In genomic region chr4:23981328-23981727, GRCh38 we compare ENCODE assay signal across 20 cellular contexts.
"Had no signal": no experiment of that assay in that cellular context is flagged by ENCODE, and none has a peak within 500 bp of the region (broad histone marks: within the 10 kb centered on the region; RNA-seq: fewer than 3 reads in every experiment).

No MANE protein-coding gene starts in this region.

- H3K27me3 ChIP-seq: brain microvascular endothelial cell, spleen had no signal

- ATAC-seq: activated CD8-positive, alpha-beta T cell treated with anti-CD3 and anti-CD28 coated beads, Interleukin-2, amount 10 ng/mL, durations not matched to agents 7 days and 5 days; activated naive CD4-positive, alpha-beta T cell treated with anti-CD3 and anti-CD28 coated beads, Interleukin-2, amount 50 U/mL, for 72 hours; activated T-cell treated with anti-CD3 and anti-CD28 coated beads, Interleukin-2, amount 50 U/mL, for 72 hours; left cardiac atrium; lower lobe of right lung; sciatic nerve; stimulated activated naive CD8-positive, alpha-beta T cell treated with anti-CD3 and anti-CD28 coated beads, Interleukin-15, amount 100 ng/mL, for 72 hours; T-helper 17 cell; WTC11 had no signal

- H3K27me3 Mint-ChIP-seq: stimulated activated naive CD8-positive, alpha-beta T cell treated with anti-CD3 and anti-CD28 coated beads, Interleukin-15, amount 100 ng/mL, for 72 hours; T-helper 17 cell had no signal

- H3K9me3 ChIP-seq: lower lobe of right lung, spleen had no signal

- H3K36me3 ChIP-seq: brain microvascular endothelial cell, lower lobe of right lung, spleen had no signal

- H3K9me3 Mint-ChIP-seq: activated naive CD4-positive, alpha-beta T cell treated with anti-CD3 and anti-CD28 coated beads, Interleukin-2, amount 50 U/mL, for 72 hours; type B pancreatic cell; WTC11 had no signal

- H3K27ac Mint-ChIP-seq: activated CD8-positive, alpha-beta T cell treated with anti-CD3 and anti-CD28 coated beads, Interleukin-2, amount 10 ng/mL, durations not matched to agents 7 days and 5 days; activated naive CD4-positive, alpha-beta T cell treated with anti-CD3 and anti-CD28 coated beads, Interleukin-2, amount 50 U/mL, for 72 hours; activated T-cell treated with anti-CD3 and anti-CD28 coated beads, Interleukin-2, amount 50 U/mL, for 72 hours; stimulated activated naive CD8-positive, alpha-beta T cell treated with anti-CD3 and anti-CD28 coated beads, Interleukin-15, amount 100 ng/mL, for 72 hours; T-helper 17 cell; type B pancreatic cell; WTC11 had no signal

- H3K4me1 Mint-ChIP-seq: stimulated activated naive CD8-positive, alpha-beta T cell treated with anti-CD3 and anti-CD28 coated beads, Interleukin-15, amount 100 ng/mL, for 72 hours; T-helper 17 cell had no signal

- H3K27ac ChIP-seq: brain microvascular endothelial cell, lower lobe of right lung, spleen had no signal

- FAIRE-seq: frontal cortex had no signal

- H3K4me3 ChIP-seq: lower lobe of right lung, spleen had no signal

- H3K4me1 ChIP-seq: lower lobe of right lung, spleen had no signal

- DNase-seq: activated CD4-positive, alpha-beta T cell treated with anti-CD3 and anti-CD28 coated beads for 48 hours; activated CD8-positive, alpha-beta memory T cell treated with anti-CD3 and anti-CD28 coated beads, Interleukin-2, amount 50 U/mL, for 4 hours; activated CD8-positive, alpha-beta T cell treated with anti-CD3 and anti-CD28 coated beads, Interleukin-2, amount 10 ng/mL, durations not matched to agents 7 days and 5 days; activated gamma-delta T cell; activated T-cell treated with anti-CD3 and anti-CD28 coated beads, Interleukin-2, amount 50 U/mL, for 72 hours; brain microvascular endothelial cell; cerebellar nuclear complex; effector CD8-positive, alpha-beta T cell; left cardiac atrium; lower lobe of right lung; midbrain; spleen; stimulated activated CD4-positive, alpha-beta T cell treated with anti-CD3 and anti-CD28 coated beads, Interleukin-1b, Interleukin-23, amount 100 ng/mL, for 48 hours; stimulated activated naive CD8-positive, alpha-beta T cell treated with anti-CD3 and anti-CD28 coated beads, Interleukin-15, amount 100 ng/mL, for 72 hours; T-helper 17 cell had no signal

- H3K36me3 Mint-ChIP-seq: activated naive CD4-positive, alpha-beta T cell treated with anti-CD3 and anti-CD28 coated beads, Interleukin-2, amount 50 U/mL, for 72 hours; type B pancreatic cell; WTC11 had no signal

- H3K4me3 Mint-ChIP-seq: activated CD8-positive, alpha-beta T cell treated with anti-CD3 and anti-CD28 coated beads, Interleukin-2, amount 10 ng/mL, durations not matched to agents 7 days and 5 days; activated T-cell treated with anti-CD3 and anti-CD28 coated beads, Interleukin-2, amount 50 U/mL, for 72 hours; stimulated activated naive CD8-positive, alpha-beta T cell treated with anti-CD3 and anti-CD28 coated beads, Interleukin-15, amount 100 ng/mL, for 72 hours; T-helper 17 cell; type B pancreatic cell; WTC11 had no signal
